ENCODE assay signal across 22 cellular contexts in genomic region chr12:92557422-92557724, GRCh38.
DNase-seq lines count a peak whose midpoint lies in the region; ATAC-seq and TF ChIP-seq lines count a peak whose summit lies in the region.
"Had no signal": no experiment of that assay in that cellular context is flagged by ENCODE, and none has a peak within 500 bp of the region (broad histone marks: within the 10 kb centered on the region; RNA-seq: fewer than 3 reads in every experiment).

No MANE protein-coding gene starts in this region.

- no peak for TF ChIP-seq CTCF in GM06990 (IDR thresholded peaks at IDR 0.05; ENCODE audit: insufficient read depth, low read length, poor library complexity, severe bottlenecking)

- peak overlapping the region; percentile 63 for H3K4me3 ChIP-seq in GM06990 (replicated peaks; ENCODE audit: low read depth, low read length)
- no peak overlapping the region for H3K4me3 ChIP-seq in naive thymus-derived CD4-positive, alpha-beta T cell (ENCODE audit: low read length)
- H3K4me3 ChIP-seq: cardiac muscle cell, esophagus muscularis mucosa, thyroid gland had no signal

- peak overlapping the region; percentile 91 for H3K27ac Mint-ChIP-seq in activated CD4-positive, alpha-beta T cell treated with anti-CD3 and anti-CD28 coated beads, Interleukin-2, amount 10 ng/mL, durations not matched to agents 24 days and 14 days
- H3K27ac Mint-ChIP-seq in activated CD4-positive, alpha-beta memory T cell treated with anti-CD3 and anti-CD28 coated beads for 36 hours = no peak overlapping the region
- H3K27ac Mint-ChIP-seq in naive thymus-derived CD4-positive, alpha-beta T cell = peak overlapping the region in 8 of 9 donors; percentile 68 to 94 (median 90)
- H3K27ac Mint-ChIP-seq: CD14-positive monocyte had no signal

- peak overlapping the region; percentile 76 for H3K4me3 Mint-ChIP-seq in activated CD4-positive, alpha-beta T cell treated with anti-CD3 and anti-CD28 coated beads, Interleukin-2, amount 10 ng/mL, durations not matched to agents 24 days and 14 days
- H3K4me3 Mint-ChIP-seq in activated CD4-positive, alpha-beta memory T cell treated with anti-CD3 and anti-CD28 coated beads for 36 hours = peak overlapping the region; percentile 77
- peak overlapping the region in 9 of 10 donors; percentile 68 to 85 (median 76) for H3K4me3 Mint-ChIP-seq in naive thymus-derived CD4-positive, alpha-beta T cell
- H3K4me3 Mint-ChIP-seq: CD14-positive monocyte, mesothelial cell of epicardium, neural crest cell had no signal

- H3K4me1 Mint-ChIP-seq in activated CD4-positive, alpha-beta T cell treated with anti-CD3 and anti-CD28 coated beads, Interleukin-2, amount 10 ng/mL, durations not matched to agents 24 days and 14 days = peaks cover 62% of the 10 kb centered on the region
- peaks cover 61% of the 10 kb centered on the region for H3K4me1 Mint-ChIP-seq in activated CD4-positive, alpha-beta memory T cell treated with anti-CD3 and anti-CD28 coated beads for 36 hours (ENCODE audit: low read depth)
- peaks cover 30 to 62% (median 54%) of the 10 kb centered on the region in 7 donors for H3K4me1 Mint-ChIP-seq in naive thymus-derived CD4-positive, alpha-beta T cell
- H3K4me1 Mint-ChIP-seq: CD14-positive monocyte, neural crest cell had no signal

- H3K36me3 ChIP-seq in GM06990 (ENCODE audit: control insufficient read depth, insufficient read depth, low read length) = no peaks in the 10 kb centered on the region
- no peaks in the 10 kb centered on the region for H3K36me3 ChIP-seq in naive thymus-derived CD4-positive, alpha-beta T cell (ENCODE audit: control insufficient read depth in 2 of 3, insufficient read depth in 3 of 3, low read length in 3 of 3)
- H3K36me3 ChIP-seq: cardiac muscle cell, esophagus muscularis mucosa, thyroid gland had no signal

- CTCF ChIA-PET in activated CD4-positive, alpha-beta memory T cell treated with anti-CD3 and anti-CD28 coated beads for 36 hours (lab: Charles Lee) = interaction anchor here (1.1 to 2.1 kb wide), 6 partner anchors 13 to 412 kb away, joined by 4 to 19 read pairs (median 7); partner anchors contain the start of gene BTG1
- CTCF ChIA-PET in naive thymus-derived CD4-positive, alpha-beta T cell (lab: Charles Lee) = interaction anchor here (1.1 to 1.6 kb wide), 3 partner anchors 14 to 1175 kb away, joined by 4 to 6 read pairs (median 5); partner anchors contain the start of gene BTG1

- H3K4me1 ChIP-seq in naive thymus-derived CD4-positive, alpha-beta T cell (ENCODE audit: control insufficient read depth in 2 of 2, insufficient read depth in 2 of 2, low read length in 2 of 2) = peaks cover 16 to 22% of the 10 kb centered on the region in 2 donors

- peak overlapping the region; percentile 54 for H3K27ac ChIP-seq in naive thymus-derived CD4-positive, alpha-beta T cell (ENCODE audit: low read depth, low read length)
- H3K27ac ChIP-seq: cardiac muscle cell, esophagus muscularis mucosa, thyroid gland had no signal

- DNase-seq in activated CD4-positive, alpha-beta T cell treated with anti-CD3 and anti-CD28 coated beads, Interleukin-2, amount 10 ng/mL, durations not matched to agents 24 days and 14 days = no peak
- DNase-seq in activated CD4-positive, alpha-beta T cell treated with anti-CD3 and anti-CD28 coated beads for 48 hours = no peak
- DNase-seq in GM06990 (ENCODE audit: extremely low read depth, insufficient read length) (no peak), NCI-H345 treated with DMSO at 0.1 percent for 48 hours (lab: John Stamatoyannopoulos, UW; ENCODE audit: unreplicated experiment) (no peak)
- DNase-seq in activated CD4-positive, alpha-beta memory T cell treated with anti-CD3 and anti-CD28 coated beads for 36 hours = no peak
- DNase-seq in naive thymus-derived CD4-positive, alpha-beta T cell = no peak
- DNase-seq: amniotic stem cell; DMS79 treated with DMSO at 0.1 percent for 48 hours; KBM-7; left colon; NCI-H2029 treated with DMSO at 0.1 percent for 48 hours; SHP77 treated with DMSO at 0.1 percent for 48 hours; stimulated activated CD8-positive, alpha-beta memory T cell treated with anti-CD3 and anti-CD28 coated beads, Interleukin-4, amount 100 ng/mL, for 48 hours; thyroid gland had no signal

- POLR2A ChIA-PET in activated CD4-positive, alpha-beta memory T cell treated with anti-CD3 and anti-CD28 coated beads for 36 hours (lab: Charles Lee) = interaction anchor here (1.0 to 3.8 kb wide), 9 partner anchors 9 to 678 kb away, joined by 3 to 18 read pairs (median 3); partner anchors contain the start of gene BTG1
- POLR2A ChIA-PET in naive thymus-derived CD4-positive, alpha-beta T cell (lab: Charles Lee) = interaction anchor here (0.6 to 4.2 kb wide), 14 partner anchors 11 to 680 kb away, joined by 3 to 28 read pairs (median 4); partner anchors contain the start of gene BTG1

- no peaks in the 10 kb centered on the region for H3K27me3 Mint-ChIP-seq in activated CD4-positive, alpha-beta T cell treated with anti-CD3 and anti-CD28 coated beads, Interleukin-2, amount 10 ng/mL, durations not matched to agents 24 days and 14 days
- H3K27me3 Mint-ChIP-seq in activated CD4-positive, alpha-beta memory T cell treated with anti-CD3 and anti-CD28 coated beads for 36 hours = no peaks in the 10 kb centered on the region
- H3K27me3 Mint-ChIP-seq in naive thymus-derived CD4-positive, alpha-beta T cell = no peaks in the 10 kb centered on the region

- no peak for ATAC-seq in naive thymus-derived CD4-positive, alpha-beta T cell
- ATAC-seq in HG02973 (IDR thresholded peaks at IDR 0.05; ENCODE audit: unreplicated experiment) = no peak
- ATAC-seq in HG02885 (IDR thresholded peaks at IDR 0.05; ENCODE audit: poor library complexity, unreplicated experiment) = no peak
- ATAC-seq: HCT116, left colon had no signal

- H3K9me3 Mint-ChIP-seq in activated CD4-positive, alpha-beta T cell treated with anti-CD3 and anti-CD28 coated beads, Interleukin-2, amount 10 ng/mL, durations not matched to agents 24 days and 14 days = peaks cover 4% of the 10 kb centered on the region
- no peaks in the 10 kb centered on the region for H3K9me3 Mint-ChIP-seq in activated CD4-positive, alpha-beta memory T cell treated with anti-CD3 and anti-CD28 coated beads for 36 hours
- H3K9me3 Mint-ChIP-seq in naive thymus-derived CD4-positive, alpha-beta T cell = peaks cover 0 to 13% (median 2%) of the 10 kb centered on the region in 11 donors
- H3K9me3 Mint-ChIP-seq: neural crest cell had no signal

- H3K36me3 Mint-ChIP-seq in activated CD4-positive, alpha-beta T cell treated with anti-CD3 and anti-CD28 coated beads, Interleukin-2, amount 10 ng/mL, durations not matched to agents 24 days and 14 days (ENCODE audit: low read depth) = peaks cover 34% of the 10 kb centered on the region
- H3K36me3 Mint-ChIP-seq in activated CD4-positive, alpha-beta memory T cell treated with anti-CD3 and anti-CD28 coated beads for 36 hours = peaks cover 13% of the 10 kb centered on the region
- H3K36me3 Mint-ChIP-seq in naive thymus-derived CD4-positive, alpha-beta T cell = peaks cover 0 to 37% (median 4%) of the 10 kb centered on the region in 5 donors
- H3K36me3 Mint-ChIP-seq: CD14-positive monocyte, mesothelial cell of epicardium had no signal

- intact Hi-C loops in activated CD4-positive, alpha-beta T cell treated with anti-CD3 and anti-CD28 coated beads, Interleukin-2, amount 10 ng/mL, durations not matched to agents 24 days and 14 days (cut with micrococcal nuclease) = no loop called here
- intact Hi-C loops in activated CD4-positive, alpha-beta memory T cell treated with anti-CD3 and anti-CD28 coated beads for 36 hours (cut with micrococcal nuclease) = loop anchor here (5.0 kb wide), 2 partner anchors 340 to 420 kb away; no protein-coding TSS in a partner anchor
- intact Hi-C loops in naive thymus-derived CD4-positive, alpha-beta T cell (cut with micrococcal nuclease) = loop anchor here (2.0 to 10.0 kb wide), 3 partner anchors 53 to 503 kb away; no protein-coding TSS in a partner anchor

- no peaks in the 10 kb centered on the region for H3K9me3 ChIP-seq in naive thymus-derived CD4-positive, alpha-beta T cell (ENCODE audit: control insufficient read depth in 2 of 3, low read length in 3 of 3)
- H3K9me3 ChIP-seq: esophagus muscularis mucosa, thyroid gland had no signal

- H3K27me3 ChIP-seq in GM06990 (replicated peaks; ENCODE audit: control insufficient read depth, insufficient read depth, low read length) = no peaks in the 10 kb centered on the region
- no peaks in the 10 kb centered on the region for H3K27me3 ChIP-seq in naive thymus-derived CD4-positive, alpha-beta T cell (ENCODE audit: control insufficient read depth in 2 of 2, insufficient read depth in 2 of 2, low read length in 2 of 2)
- H3K27me3 ChIP-seq: cardiac muscle cell, esophagus muscularis mucosa, thyroid gland had no signal
